In genomic region chr19:1769645-1769985, GRCh38 we compare ENCODE assay signal across 2 cellular contexts.
TF ChIP-seq lines count a peak whose summit lies in the region.

No MANE protein-coding gene starts in this region.

TF ChIP-seq in GM23338, 12 proteins besides CTCF, POLR2A, EP300 and RAD21:
- no peak for TF ChIP-seq ZNF114 (CRISPR knock-in tag; IDR thresholded peaks at IDR 0.05)

TF ChIP-seq in K562, 482 proteins besides CTCF, POLR2A, EP300 and RAD21:
- no peak for TF ChIP-seq TFAM (CRISPR knock-in tag; conservative IDR thresholded peaks at IDR 0.05)
- TF ChIP-seq CBX1 (IDR thresholded peaks at IDR 0.05; ENCODE audit: low read depth), result 0 out of 2 replicates have a peak, but pooled peaks have one; percentile 1
- no peak for TF ChIP-seq BACH1 (tag; IDR thresholded peaks at IDR 0.05)
- no peak for TF ChIP-seq ZNF263 (CRISPR knock-in tag; IDR thresholded peaks at IDR 0.05; ENCODE audit: borderline replicate concordance)
